ENCODE assay signal across 11 cellular contexts in the genomic region with DNA sequence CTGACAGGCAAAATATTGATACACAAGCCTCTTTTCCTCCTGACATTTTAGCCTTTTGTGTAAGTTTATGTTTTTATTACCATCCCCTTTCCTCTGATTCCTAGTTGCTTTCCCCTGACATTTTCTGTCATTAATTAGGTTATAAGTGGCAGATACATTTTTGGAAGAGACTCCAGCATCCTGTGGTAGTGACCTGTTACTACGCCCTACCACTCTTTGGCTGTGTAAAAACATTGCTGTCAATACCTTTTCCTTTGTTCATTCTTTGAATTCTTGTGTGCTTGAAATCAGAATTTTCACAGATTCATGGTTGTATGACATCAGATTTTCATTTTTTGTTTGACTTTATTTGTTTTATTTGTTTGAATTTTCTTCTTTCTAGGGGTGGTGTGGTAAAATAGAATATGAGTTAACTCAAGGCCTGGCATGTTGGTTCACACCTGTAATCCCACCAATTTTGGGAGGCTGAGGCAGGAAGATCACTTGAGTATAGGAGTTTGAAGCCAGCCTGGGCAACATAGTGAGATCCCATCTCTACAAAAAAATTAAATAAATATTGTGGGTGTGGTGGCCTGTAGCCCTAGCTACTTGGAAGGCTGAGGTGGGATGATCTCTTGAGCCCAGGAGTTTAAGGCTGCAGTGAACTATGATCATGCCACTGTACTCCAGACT. TPM values are rescaled to one million over a fixed set of nuclear protein-coding genes. Genes with fewer than 3 reads are reported as not detected.
DNase-seq lines count a peak whose midpoint lies in the region; ATAC-seq and TF ChIP-seq lines count a peak whose summit lies in the region.
"Had no signal": no experiment of that assay in that cellular context is flagged by ENCODE, and none has a peak within 500 bp of the region (broad histone marks: within the 10 kb centered on the region; RNA-seq: fewer than 3 reads in every experiment).

No MANE protein-coding gene starts in this region.

- 67 to 88% (median 84%) methylated on average over 1 of the region's 1 CpG for WGBS in heart left ventricle, 4 donors

- H3K9me2 ChIP-seq in MM.1S (replicated peaks; ENCODE audit: insufficient read depth, low read length) = no peaks in the 10 kb centered on the region

- DNase-seq in DMS53 (lab: John Stamatoyannopoulos, UW) (peak; percentile 2), DMS53 treated with DMSO at 0.1 percent for 48 hours (lab: John Stamatoyannopoulos, UW; ENCODE audit: unreplicated experiment) (no peak), MM.1S (no peak), dermis microvascular lymphatic vessel endothelial cell (ENCODE audit: low read depth in 2 of 2) (peak; percentile 44 to 63), osteoblast (ENCODE audit: insufficient read length, low spot score, missing footprints) (peak; percentile 49), left ventricle myocardium superior (no peak), GM13976 (ENCODE audit: low spot score) (no peak), heart left ventricle (no peak)
- DNase-seq: 8988T; activated naive CD4-positive, alpha-beta T cell; NCI-H446 had no signal

- H3K79me2 ChIP-seq in MM.1S (ENCODE audit: low read length) = peaks cover 67% of the 10 kb centered on the region
- H3K79me2 ChIP-seq in osteoblast (ENCODE audit: insufficient read depth, low read length) = peaks cover 98% of the 10 kb centered on the region

- H3K27ac ChIP-seq in MM.1S (ENCODE audit: low read length) (no peak overlapping the region), osteoblast (ENCODE audit: low read depth, low read length) (peak overlapping the region; percentile 4), heart left ventricle (no peak overlapping the region)

- H3K9ac ChIP-seq in MM.1S (ENCODE audit: low read length) = no peak overlapping the region

- H3K9me3 ChIP-seq in MM.1S (replicated peaks; ENCODE audit: insufficient read depth, low read length) = no peaks in the 10 kb centered on the region
- no peaks in the 10 kb centered on the region for H3K9me3 ChIP-seq in osteoblast (ENCODE audit: low read depth, low read length)
- H3K9me3 ChIP-seq in heart left ventricle = no peaks in the 10 kb centered on the region

- H3K4me1 ChIP-seq in MM.1S (ENCODE audit: low read length) (no peaks in the 10 kb centered on the region), osteoblast (ENCODE audit: insufficient read depth, low read length) (peaks cover 12% of the 10 kb centered on the region), heart left ventricle (peaks cover 0 to 57% (median 24%) of the 10 kb centered on the region in 12 donors)

- intact Hi-C loops in left ventricle myocardium superior (cut with micrococcal nuclease) = no loop called here
- intact Hi-C loops in heart left ventricle (cut with DNase I) = no loop called here

- in situ Hi-C loops in GM13976 (cut with MboI; ENCODE audit: low sequenced_read_pairs, unreplicated experiment) = no loop called here

- H3F3A ChIP-seq in MM.1S (ENCODE audit: insufficient read depth, low read length) = no peaks in the 10 kb centered on the region

- H2AFZ ChIP-seq in MM.1S (ENCODE audit: low read length) = no peak overlapping the region
- no peak overlapping the region for H2AFZ ChIP-seq in osteoblast (ENCODE audit: low read length)

- no peaks in the 10 kb centered on the region for H3K36me3 ChIP-seq in MM.1S (replicated peaks; ENCODE audit: insufficient read depth, low read length)
- no peaks in the 10 kb centered on the region for H3K36me3 ChIP-seq in osteoblast (ENCODE audit: insufficient read depth, low read length)
- peaks cover 0 to 11% (median 0%) of the 10 kb centered on the region in 9 donors for H3K36me3 ChIP-seq in heart left ventricle

- TF ChIP-seq CTCF in MM.1S (IDR thresholded peaks at IDR 0.05; ENCODE audit: low read length) (peak; percentile 16; the same call in 1 of the 2 replicates), osteoblast (IDR thresholded peaks at IDR 0.05; ENCODE audit: extremely low read depth, low read depth, low read length) (peak; percentile 16), GM13976 (IDR thresholded peaks at IDR 0.05; ENCODE audit: borderline replicate concordance, control extremely low read depth, extremely low read depth, insufficient read depth, missing control alignments) (no peak), heart left ventricle (IDR thresholded peaks at IDR 0.05) (no peak)

- no peak overlapping the region for H3K4me3 ChIP-seq in MM.1S (ENCODE audit: low read length)
- H3K4me3 ChIP-seq in osteoblast (ENCODE audit: insufficient read depth, low read length) = no peak overlapping the region
- H3K4me3 ChIP-seq in heart left ventricle = no peak overlapping the region

- H4K20me1 ChIP-seq in MM.1S (ENCODE audit: insufficient read depth, low read length) (no peaks in the 10 kb centered on the region; the same call in 1 of the 2 replicates), osteoblast (ENCODE audit: insufficient read depth, low read length) (peaks cover 79% of the 10 kb centered on the region)

- H3K27me3 ChIP-seq in MM.1S (replicated peaks; ENCODE audit: insufficient read depth, low read length) = no peaks in the 10 kb centered on the region
- H3K27me3 ChIP-seq in osteoblast (ENCODE audit: insufficient read depth, low read length) = no peaks in the 10 kb centered on the region
- H3K27me3 ChIP-seq in heart left ventricle = no peaks in the 10 kb centered on the region

- TF ChIP-seq POLR2A in heart left ventricle (IDR thresholded peaks at IDR 0.05) = no peak

- H3K4me2 ChIP-seq in MM.1S (ENCODE audit: low read depth, low read length) (no peak overlapping the region), osteoblast (ENCODE audit: insufficient read depth, low read length) (no peak overlapping the region)

- ATAC-seq in left ventricle myocardium superior (no peak), heart left ventricle (no peak)

RNA-seq across cellular contexts. Expression of a gene that starts 43.4 kb away (rescaled TPM):
- total RNA-seq in dermis microvascular lymphatic vessel endothelial cell (15.7 and 23.1 TPM in 2 replicates), osteoblast (21.4 and 22.4 TPM in 2 replicates), left ventricle myocardium superior (48.0 TPM), heart left ventricle (10 to 100 TPM; 29.4 to 45.7 (median 40.3) TPM)
- polyA plus RNA-seq in heart left ventricle = 10 to 100 TPM; 18.6 to 27.3 TPM

Comparison
In these comparisons a context has a peak if more than half of its experiments do, and no peak if none do; other contexts are left out.
1. DNase-seq: peak in DMS53 (single experiment), dermis microvascular lymphatic vessel endothelial cell (2 of 2) and osteoblast (single experiment); none in DMS53 treated with DMSO at 0.1 percent for 48 hours (single experiment), MM.1S (single experiment), left ventricle myocardium superior (single experiment), GM13976 (single experiment) and heart left ventricle (0 of 5).
2. CTCF ChIP-seq: peak in MM.1S (single experiment) and osteoblast (single experiment); none in GM13976 (single experiment) and heart left ventricle (0 of 12).